24 cellular contexts compared by ENCODE assay signal in the genomic region with DNA sequence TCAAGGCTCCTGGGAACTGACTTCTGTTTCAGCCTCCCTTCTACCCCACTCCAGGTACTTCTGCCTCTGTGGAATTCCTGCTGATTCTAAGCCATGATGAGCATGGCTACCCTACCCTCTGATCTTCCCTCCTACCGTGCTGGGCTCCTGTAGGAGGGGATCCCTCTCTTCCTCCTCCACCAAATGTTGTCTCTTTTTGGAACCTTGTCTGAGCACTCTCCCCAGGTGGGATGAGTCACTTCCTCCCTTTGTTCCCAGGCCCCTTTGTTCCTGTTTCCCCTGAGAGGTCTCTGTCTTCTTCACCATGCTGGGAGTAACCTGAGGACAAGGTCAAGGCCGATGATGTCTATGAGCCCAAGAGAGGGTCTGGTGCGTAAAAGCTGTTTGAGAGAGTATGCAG.
DNase-seq lines count a peak whose midpoint lies in the region; ATAC-seq, FAIRE-seq and TF ChIP-seq lines count a peak whose summit lies in the region.
"Had no signal": no experiment of that assay in that cellular context is flagged by ENCODE, and none has a peak within 500 bp of the region (broad histone marks: within the 10 kb centered on the region; RNA-seq: fewer than 3 reads in every experiment).

No MANE protein-coding gene starts in this region.

- TF ChIP-seq CTCF in IMR-90 (conservative IDR thresholded peaks at IDR 0.05; ENCODE audit: low read depth, low read length) (no peak), endodermal cell (conservative IDR thresholded peaks at IDR 0.05) (no peak), gastrocnemius medialis (IDR thresholded peaks at IDR 0.05 in 4 of 5, conservative IDR thresholded peaks at IDR 0.05 in 1 of 5) (no peak), chondrocyte (IDR thresholded peaks at IDR 0.05) (no peak)

- H3K9me1 ChIP-seq in IMR-90 (ENCODE audit: insufficient read depth, low read length), result peaks cover 5% of the 10 kb centered on the region

- POLR2A ChIA-PET in IMR-90 (lab: Charles Lee; ENCODE audit: unreplicated experiment), result no interaction called here

- H3K79me1 ChIP-seq in IMR-90 (ENCODE audit: low read depth in 1 of 2, low read length in 2 of 2), result peaks cover 12 to 24% of the 10 kb centered on the region in 2 experiments

- H3K36me3 ChIP-seq in BLaER1 (no peaks in the 10 kb centered on the region), H7 (replicated peaks; ENCODE audit: control insufficient read depth, insufficient read depth, low read length) (no peaks in the 10 kb centered on the region), IMR-90 (ENCODE audit: control insufficient read depth, insufficient read depth, low read length) (peaks cover 4% of the 10 kb centered on the region), endodermal cell (ENCODE audit: control insufficient read depth, insufficient read depth, low read length) (no peaks in the 10 kb centered on the region), gastrocnemius medialis (no peaks in the 10 kb centered on the region)

- H2BK120ac ChIP-seq in IMR-90 (ENCODE audit: low read depth, low read length), result no peak overlapping the region

- H3K4me1 ChIP-seq in BLaER1, result peaks cover 19% of the 10 kb centered on the region
- H3K4me1 ChIP-seq in IMR-90 (ENCODE audit: control insufficient read depth, insufficient read depth, low read length), result peaks cover 9% of the 10 kb centered on the region
- H3K4me1 ChIP-seq in endodermal cell (ENCODE audit: control insufficient read depth, insufficient read depth, low read length), result no peaks in the 10 kb centered on the region
- peaks cover 0 to 7% of the 10 kb centered on the region in 2 donors for H3K4me1 ChIP-seq in gastrocnemius medialis

- H3K36me3 Mint-ChIP-seq in endodermal cell (ENCODE audit: low read depth) (no peaks in the 10 kb centered on the region), chondrocyte (ENCODE audit: low read depth) (no peaks in the 10 kb centered on the region)
- H3K36me3 Mint-ChIP-seq: CD4-positive, alpha-beta memory T cell had no signal

- H4K20me1 ChIP-seq in BLaER1 (no peaks in the 10 kb centered on the region), IMR-90 (ENCODE audit: insufficient read depth, low read length) (no peaks in the 10 kb centered on the region)

- H4K8ac ChIP-seq in IMR-90 (ENCODE audit: low read depth in 2 of 2, low read length in 2 of 2), result no peak overlapping the region

- peak overlapping the region; percentile 15; the same call in 1 of the 2 replicates for H3K27ac ChIP-seq in BLaER1
- no peak overlapping the region for H3K27ac ChIP-seq in IMR-90 (ENCODE audit: insufficient read depth, low read length)
- no peak overlapping the region for H3K27ac ChIP-seq in endodermal cell (ENCODE audit: low read depth, low read length)
- no peak overlapping the region for H3K27ac ChIP-seq in gastrocnemius medialis
- H3K27ac ChIP-seq: RWPE1 had no signal

- no peak overlapping the region for H3K9ac ChIP-seq in BLaER1
- H3K9ac ChIP-seq in IMR-90 (ENCODE audit: low read depth, low read length), result no peak overlapping the region
- no peak overlapping the region for H3K9ac ChIP-seq in endodermal cell (ENCODE audit: extremely low read depth, low read length, poor library complexity, severe bottlenecking)
- H3K9ac ChIP-seq: SK-N-SH had no signal

- H3K27ac Mint-ChIP-seq in endodermal cell (peak overlapping the region; percentile 31), chondrocyte (ENCODE audit: unreplicated experiment) (no peak overlapping the region)
- H3K27ac Mint-ChIP-seq: CD4-positive, alpha-beta memory T cell; T-helper 1 cell treated with Interleukin-12 subunit alpha and Interleukin-12 subunit beta and Interleukin-4 antibody, amounts not matched to agents 30 μg/mL and 1 μg/mL, for 36 hours had no signal

- intact Hi-C loops in IMR-90 (cut with micrococcal nuclease) (no loop called here), gastrocnemius medialis (cut with DNase I; ENCODE audit: low total_unique reads) (no loop called here)

- peaks cover 7% of the 10 kb centered on the region for H3K27me3 Mint-ChIP-seq in endodermal cell (ENCODE audit: insufficient read depth)
- H3K27me3 Mint-ChIP-seq in chondrocyte (ENCODE audit: low read depth), result peaks cover 24% of the 10 kb centered on the region

- H3K4me2 ChIP-seq in BLaER1 (peak overlapping the region; percentile 57), IMR-90 (ENCODE audit: low read depth, low read length) (no peak overlapping the region)
- H3K4me2 ChIP-seq: SK-N-SH had no signal

- H2AK9ac ChIP-seq in IMR-90 (replicated peaks; ENCODE audit: low read depth, low read length, poor library complexity), result no peak overlapping the region

- no peak overlapping the region for H3K14ac ChIP-seq in IMR-90 (replicated peaks; ENCODE audit: low read depth, low read length)

- no peak for TF ChIP-seq RAD21 in IMR-90 (IDR thresholded peaks at IDR 0.05; ENCODE audit: low read length)

- no peak for FAIRE-seq in RCC 7860 (lab: Jason Lieb, UNC)
- FAIRE-seq: A204.1, H54 had no signal

- H2BK5ac ChIP-seq in IMR-90 (ENCODE audit: low read depth, low read length, poor library complexity, severe bottlenecking), result no peak overlapping the region

- H3K27me3 ChIP-seq in BLaER1, result no peaks in the 10 kb centered on the region
- H3K27me3 ChIP-seq in H7 (ENCODE audit: control insufficient read depth, insufficient read depth, low read length), result no peaks in the 10 kb centered on the region
- no peaks in the 10 kb centered on the region for H3K27me3 ChIP-seq in IMR-90 (ENCODE audit: control insufficient read depth, insufficient read depth, low read length)
- H3K27me3 ChIP-seq in endodermal cell (ENCODE audit: control insufficient read depth, insufficient read depth, low read length, poor library complexity, severe bottlenecking), result no peaks in the 10 kb centered on the region
- peaks cover 0 to 2% (median 0%) of the 10 kb centered on the region in 3 donors for H3K27me3 ChIP-seq in gastrocnemius medialis

- H3K23ac ChIP-seq in IMR-90 (ENCODE audit: low read depth, low read length), result no peak overlapping the region

- peaks cover 19% of the 10 kb centered on the region for H3K4me1 Mint-ChIP-seq in endodermal cell
- peaks cover 15% of the 10 kb centered on the region for H3K4me1 Mint-ChIP-seq in chondrocyte (ENCODE audit: low read depth)
- H3K4me1 Mint-ChIP-seq: CD4-positive, alpha-beta memory T cell had no signal

- in situ Hi-C loops in IMR-90 (cut with MboI; ENCODE audit: low sequenced_read_pairs), result no loop called here
- in situ Hi-C loops in gastrocnemius medialis (cut with MboI; ENCODE audit: low sequenced_read_pairs in 4 of 4), result no loop called here

- H2AK5ac ChIP-seq in IMR-90 (ENCODE audit: low read depth, low read length), result no peak overlapping the region

- H4K91ac ChIP-seq in IMR-90 (ENCODE audit: insufficient read depth, low read depth, low read length), result peak overlapping the region; percentile 0; the same call in 1 of the 2 replicates

- H3K9me3 Mint-ChIP-seq in endodermal cell (peaks cover 7% of the 10 kb centered on the region), chondrocyte (ENCODE audit: low read depth) (peaks cover 5% of the 10 kb centered on the region)
- H3K9me3 Mint-ChIP-seq: T-helper 1 cell treated with Interleukin-12 subunit alpha and Interleukin-12 subunit beta and Interleukin-4 antibody, amounts not matched to agents 30 μg/mL and 1 μg/mL, for 36 hours had no signal

- H4K5ac ChIP-seq in IMR-90 (ENCODE audit: low read depth, low read length), result no peak overlapping the region

- BruUV-seq in IMR-90 (replicated peaks; lab: Mats Ljungman, UMichigan), result no TSS peak

- no peak for TF ChIP-seq POLR2A in IMR-90 (IDR thresholded peaks at IDR 0.05; ENCODE audit: low read depth, low read length)
- no peak for TF ChIP-seq POLR2A in gastrocnemius medialis (IDR thresholded peaks at IDR 0.05)

- DNase-seq in H7, result peak; percentile 34
- DNase-seq in IMR-90, result no peak
- DNase-seq in endodermal cell, result peak; percentile 73
- no peak for DNase-seq in gastrocnemius medialis
- no peak for DNase-seq in RCC 7860 (ENCODE audit: low spot score)
- DNase-seq in chondrocyte (ENCODE audit: low spot score), result no peak
- DNase-seq: C1 segment of cervical spinal cord; CD4-positive, alpha-beta memory T cell; COR-L47; DND-41; Kasumi-1; NCI-H1105; NCI-H1436 treated with DMSO at 0.1 percent for 48 hours; NCI-H2029 treated with DMSO at 0.1 percent for 48 hours; NCI-H446 treated with DMSO at 0.1 percent for 48 hours; NCI-H526 treated with DMSO at 0.1 percent for 48 hours; SK-N-SH; SW 1271 had no signal

- no peak overlapping the region for H2BK15ac ChIP-seq in IMR-90 (ENCODE audit: low read depth, low read length)

- H3K4me3 Mint-ChIP-seq in endodermal cell, result no peak overlapping the region
- no peak overlapping the region for H3K4me3 Mint-ChIP-seq in chondrocyte (ENCODE audit: unreplicated experiment)
- H3K4me3 Mint-ChIP-seq: CD4-positive, alpha-beta memory T cell; T-helper 1 cell treated with Interleukin-12 subunit alpha and Interleukin-12 subunit beta and Interleukin-4 antibody, amounts not matched to agents 30 μg/mL and 1 μg/mL, for 36 hours had no signal

- H3K4ac ChIP-seq in IMR-90 (ENCODE audit: low read depth, low read length), result no peak overlapping the region

- dilution Hi-C loops in IMR-90 (cut with HindIII; ENCODE audit: low sequenced_read_pairs, unreplicated experiment), result no loop called here

- ATAC-seq in IMR-90 (ENCODE audit: low read depth), result no peak
- ATAC-seq in gastrocnemius medialis, result no peak
- no peak for ATAC-seq in HG02973 (IDR thresholded peaks at IDR 0.05; ENCODE audit: unreplicated experiment)

- no peak overlapping the region for H3K4me3 ChIP-seq in BLaER1
- no peak overlapping the region for H3K4me3 ChIP-seq in H7 (ENCODE audit: insufficient read depth, low read depth, low read length)
- no peak overlapping the region for H3K4me3 ChIP-seq in IMR-90 (ENCODE audit: insufficient read depth, low read depth, low read length)
- no peak overlapping the region for H3K4me3 ChIP-seq in endodermal cell (ENCODE audit: low read length)
- H3K4me3 ChIP-seq in gastrocnemius medialis, result no peak overlapping the region

- no CpG with 5 or more reads among the region's 3 CpGs for WGBS in IMR-90 (ENCODE audit: extremely low coverage in 2 of 2, insufficient read length in 1 of 2), 2 experiments
- 76 to 100% methylated on average over 1 to 3 of the region's 3 CpGs for WGBS in endodermal cell (ENCODE audit: insufficient coverage in 1 of 2, insufficient read length in 1 of 2), 2 experiments

- no peak overlapping the region for H2AFZ ChIP-seq in IMR-90 (replicated peaks; ENCODE audit: low read length, poor library complexity)

- no peak overlapping the region for H3K56ac ChIP-seq in IMR-90 (ENCODE audit: extremely low read depth, insufficient read depth, low read length)

- H3K9me3 ChIP-seq in BLaER1 (peaks cover 7% of the 10 kb centered on the region; the same call in 1 of the 2 replicates), IMR-90 (ENCODE audit: control insufficient read depth, insufficient read depth, low read length) (no peaks in the 10 kb centered on the region), endodermal cell (ENCODE audit: control insufficient read depth, low read length) (peaks cover 7% of the 10 kb centered on the region), gastrocnemius medialis (no peaks in the 10 kb centered on the region)
- H3K9me3 ChIP-seq: SK-N-SH had no signal

- CTCF ChIA-PET in IMR-90 (lab: Yijun Ruan, JAX), result no interaction called here

- no peak overlapping the region for H3K18ac ChIP-seq in IMR-90 (ENCODE audit: low read depth, low read length)

- no peak overlapping the region for H2BK20ac ChIP-seq in IMR-90 (ENCODE audit: low read depth, low read length)

TF ChIP-seq in IMR-90, 13 proteins besides CTCF, POLR2A, EP300 and RAD21 (continues in another document):
- TF ChIP-seq CEBPB (IDR thresholded peaks at IDR 0.05; ENCODE audit: low read depth, low read length), result no peak

Comparison
In these comparisons a context has a peak if more than half of its experiments do, and no peak if none do; other contexts are left out.
1. DNase-seq: peak in H7 (single experiment) and endodermal cell (single experiment); none in IMR-90 (single experiment), gastrocnemius medialis (0 of 2), RCC 7860 (single experiment) and chondrocyte (single experiment).